ENCODE assay signal across 9 cellular contexts in the genomic region with DNA sequence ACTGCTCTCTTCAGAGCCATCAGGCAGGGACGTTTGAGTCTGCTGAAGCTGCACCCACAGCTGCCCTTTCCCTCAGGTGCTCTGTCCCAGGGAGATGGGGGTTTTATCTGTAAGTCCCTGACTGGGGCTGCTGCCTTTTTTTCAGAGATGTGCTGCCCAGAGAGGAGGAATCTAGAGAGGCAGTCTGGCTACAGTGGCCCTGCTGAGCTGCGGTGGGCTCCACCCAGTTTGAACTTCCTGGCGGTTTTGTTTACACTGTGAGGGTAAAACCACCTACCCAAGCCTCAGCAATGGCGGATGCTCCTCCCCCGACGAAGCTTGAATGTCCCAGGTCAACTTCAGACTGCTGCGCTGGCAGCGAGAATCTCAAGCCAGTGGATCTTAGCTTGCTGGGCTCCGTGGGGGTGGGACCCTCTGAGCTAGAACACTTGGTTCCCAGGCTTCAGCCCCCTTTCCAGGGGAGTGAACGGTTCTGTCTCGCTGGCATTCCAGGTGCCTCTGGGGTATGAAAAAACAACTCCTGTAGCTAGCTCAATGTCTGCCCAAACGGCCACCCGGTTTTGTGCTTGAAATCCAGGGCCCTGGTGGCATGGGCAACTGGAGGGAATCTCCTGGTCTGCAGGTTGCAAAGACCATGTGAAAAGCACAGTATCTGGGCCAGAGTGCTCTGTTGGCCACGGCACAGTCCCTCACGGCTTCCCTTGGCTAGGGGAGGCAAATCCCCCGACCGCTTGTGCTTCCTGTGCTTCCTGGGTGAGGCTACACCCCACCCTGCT. TPM values are rescaled to one million over a fixed set of nuclear protein-coding genes. Genes with fewer than 3 reads are reported as not detected.
DNase-seq lines count a peak whose midpoint lies in the region; ATAC-seq and TF ChIP-seq lines count a peak whose summit lies in the region.
"Had no signal": no experiment of that assay in that cellular context is flagged by ENCODE, and none has a peak within 500 bp of the region (broad histone marks: within the 10 kb centered on the region; RNA-seq: fewer than 3 reads in every experiment).

No MANE protein-coding gene starts in this region.

- peaks cover 49% of the 10 kb centered on the region for H3K36me3 Mint-ChIP-seq in activated T-helper 2 cell treated with anti-CD3 and anti-CD28 coated beads, Interferon-gamma antibody, Interleukin-2, Interleukin-4, amounts not matched to agents 10 μg/mL and 5 μg/mL and 100 μg/mL, durations not matched to agents 14 hours and 24 hours and 36 hours (ENCODE audit: low read depth)

- no peak overlapping the region for H3K4me3 ChIP-seq in SU-DHL-6 (ENCODE audit: insufficient read depth, low read length, poor library complexity, severe bottlenecking)
- H3K4me3 ChIP-seq in upper lobe of right lung, result no peak overlapping the region

- no peaks in the 10 kb centered on the region for H3K9me2 ChIP-seq in SU-DHL-6 (replicated peaks; ENCODE audit: insufficient read depth, low read length)

- H3K4me3 Mint-ChIP-seq in activated T-helper 2 cell treated with anti-CD3 and anti-CD28 coated beads, Interferon-gamma antibody, Interleukin-2, Interleukin-4, amounts not matched to agents 10 μg/mL and 5 μg/mL and 100 μg/mL, durations not matched to agents 14 hours and 24 hours and 36 hours (ENCODE audit: low read depth), result peak overlapping the region; percentile 26

- H3K36me3 ChIP-seq in SU-DHL-6 (ENCODE audit: low read length) (no peaks in the 10 kb centered on the region), upper lobe of right lung (no peaks in the 10 kb centered on the region)

- no peaks in the 10 kb centered on the region for H3K9me3 ChIP-seq in SU-DHL-6 (ENCODE audit: insufficient read depth, low read length)
- H3K9me3 ChIP-seq in upper lobe of right lung, result no peaks in the 10 kb centered on the region

- peak overlapping the region; percentile 83 for H3K27ac Mint-ChIP-seq in activated T-helper 2 cell treated with anti-CD3 and anti-CD28 coated beads, Interferon-gamma antibody, Interleukin-2, Interleukin-4, amounts not matched to agents 10 μg/mL and 5 μg/mL and 100 μg/mL, durations not matched to agents 14 hours and 24 hours and 36 hours

- no peak for TF ChIP-seq CTCF in SU-DHL-6 (IDR thresholded peaks at IDR 0.05; ENCODE audit: insufficient read depth, low read length, poor library complexity, severe bottlenecking)
- no peak for TF ChIP-seq CTCF in upper lobe of right lung (IDR thresholded peaks at IDR 0.05)

- H2AFZ ChIP-seq in SU-DHL-6 (ENCODE audit: low read depth, low read length, severe bottlenecking), result peak overlapping the region; percentile 89

- DNase-seq in COLO668 (lab: John Stamatoyannopoulos, UW; ENCODE audit: unreplicated experiment) (peak; percentile 4), NCI-H1694 (lab: John Stamatoyannopoulos, UW) (no peak), upper lobe of right lung (no peak), NCI-H446 (lab: John Stamatoyannopoulos, UW) (no peak)
- peak; percentile 78 for DNase-seq in activated T-helper 2 cell treated with anti-CD3 and anti-CD28 coated beads, Interferon-gamma antibody, Interleukin-2, Interleukin-4, amounts not matched to agents 10 μg/mL and 5 μg/mL and 100 μg/mL, durations not matched to agents 14 hours and 24 hours and 36 hours (ENCODE audit: low spot score)
- peak; percentile 46 to 55 (median 54) for DNase-seq in stimulated activated CD4-positive, alpha-beta T cell treated with anti-CD3 and anti-CD28 coated beads, Interleukin-12 subunit alpha, Interleukin-12 subunit beta, amount 100 ng/mL, for 48 hours (ENCODE audit: low read depth in 2 of 3, low spot score in 1 of 3)
- DNase-seq: GF-D8 had no signal

- H3F3A ChIP-seq in SU-DHL-6 (ENCODE audit: insufficient read depth), result no peaks in the 10 kb centered on the region

- intact Hi-C loops in activated T-helper 2 cell treated with anti-CD3 and anti-CD28 coated beads, Interferon-gamma antibody, Interleukin-2, Interleukin-4, amounts not matched to agents 10 μg/mL and 5 μg/mL and 100 μg/mL, durations not matched to agents 14 hours and 24 hours and 36 hours (cut with micrococcal nuclease), result loop anchor here (1.0 kb wide), 2 partner anchors 22 to 26 kb away; no protein-coding TSS in a partner anchor
- intact Hi-C loops in upper lobe of right lung (cut with DNase I), result no loop called here

- H3K4me1 ChIP-seq in upper lobe of right lung, result no peaks in the 10 kb centered on the region

- peaks cover 24% of the 10 kb centered on the region for H3K4me1 Mint-ChIP-seq in activated T-helper 2 cell treated with anti-CD3 and anti-CD28 coated beads, Interferon-gamma antibody, Interleukin-2, Interleukin-4, amounts not matched to agents 10 μg/mL and 5 μg/mL and 100 μg/mL, durations not matched to agents 14 hours and 24 hours and 36 hours (ENCODE audit: low read depth)

- H3K4me2 ChIP-seq in SU-DHL-6 (ENCODE audit: low read depth, low read length, poor library complexity, severe bottlenecking), result peak overlapping the region; percentile 37

- peaks cover 47% of the 10 kb centered on the region for H3K9me3 Mint-ChIP-seq in activated T-helper 2 cell treated with anti-CD3 and anti-CD28 coated beads, Interferon-gamma antibody, Interleukin-2, Interleukin-4, amounts not matched to agents 10 μg/mL and 5 μg/mL and 100 μg/mL, durations not matched to agents 14 hours and 24 hours and 36 hours

- H3K27me3 ChIP-seq in SU-DHL-6 (ENCODE audit: low read length), result no peaks in the 10 kb centered on the region
- no peaks in the 10 kb centered on the region for H3K27me3 ChIP-seq in upper lobe of right lung

- H3K27ac ChIP-seq in SU-DHL-6 (ENCODE audit: low read depth, low read length) (no peak overlapping the region), upper lobe of right lung (no peak overlapping the region)

- ATAC-seq in upper lobe of right lung (no peak), HG03378 (IDR thresholded peaks at IDR 0.05; ENCODE audit: unreplicated experiment) (no peak)

- H3K79me2 ChIP-seq in SU-DHL-6 (ENCODE audit: insufficient read depth, low read length), result no peaks in the 10 kb centered on the region

- H4K20me1 ChIP-seq in SU-DHL-6 (ENCODE audit: low read depth, low read length), result no peaks in the 10 kb centered on the region

- no peaks in the 10 kb centered on the region for H3K27me3 Mint-ChIP-seq in activated T-helper 2 cell treated with anti-CD3 and anti-CD28 coated beads, Interferon-gamma antibody, Interleukin-2, Interleukin-4, amounts not matched to agents 10 μg/mL and 5 μg/mL and 100 μg/mL, durations not matched to agents 14 hours and 24 hours and 36 hours (ENCODE audit: low read depth)

- H3K9ac ChIP-seq in SU-DHL-6 (ENCODE audit: low read length), result peak overlapping the region; percentile 41; the same call in 1 of the 2 replicates

RNA-seq across cellular contexts. Expression of a gene that starts 21.1 kb away (rescaled TPM):
- 78.1 and 85.9 TPM in 2 replicates for total RNA-seq in activated T-helper 2 cell treated with anti-CD3 and anti-CD28 coated beads, Interferon-gamma antibody, Interleukin-2, Interleukin-4, amounts not matched to agents 10 μg/mL and 5 μg/mL and 100 μg/mL, durations not matched to agents 14 hours and 24 hours and 36 hours
- 116 TPM for total RNA-seq in upper lobe of right lung

Comparison
In these comparisons a context has a peak if more than half of its experiments do, and no peak if none do; other contexts are left out.
1. DNase-seq: peak in COLO668 (single experiment), activated T-helper 2 cell treated with anti-CD3 and anti-CD28 coated beads, Interferon-gamma antibody, Interleukin-2, Interleukin-4, amounts not matched to agents 10 μg/mL and 5 μg/mL and 100 μg/mL, durations not matched to agents 14 hours and 24 hours and 36 hours (single experiment) and stimulated activated CD4-positive, alpha-beta T cell treated with anti-CD3 and anti-CD28 coated beads, Interleukin-12 subunit alpha, Interleukin-12 subunit beta, amount 100 ng/mL, for 48 hours (3 of 3); none in NCI-H1694 (single experiment), upper lobe of right lung (single experiment) and NCI-H446 (0 of 2).